ENCODE assay signal across 9 cellular contexts in the genomic region with DNA sequence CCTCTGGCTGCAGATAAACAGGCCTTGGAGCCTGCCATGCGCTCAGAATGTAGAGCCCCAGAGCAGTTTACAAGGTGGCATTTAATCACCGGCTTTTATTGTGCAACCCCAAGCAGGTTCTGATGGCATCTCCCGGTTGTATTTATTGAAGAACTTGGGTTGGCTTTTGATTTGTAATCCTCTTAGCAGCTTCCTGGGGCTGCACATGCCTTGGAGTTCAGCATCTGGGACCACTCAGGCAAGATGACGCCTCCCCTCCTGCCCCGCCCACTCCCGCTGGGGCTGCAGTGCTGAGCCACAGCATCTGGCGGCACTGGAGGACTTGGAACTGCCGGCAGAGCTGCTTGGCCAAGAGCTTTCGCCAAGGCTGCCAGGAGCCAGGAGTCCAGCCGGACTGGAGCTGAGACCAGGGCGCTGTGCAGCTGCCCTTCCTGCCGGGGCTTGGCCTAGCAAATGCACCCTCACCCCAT. TPM values are rescaled to one million over a fixed set of nuclear protein-coding genes. Genes with fewer than 3 reads are reported as not detected.
A peak's percentile ranks its signal among the peaks of the same experiment; 100 is the strongest.
DNase-seq lines count a peak whose midpoint lies in the region; ATAC-seq, FAIRE-seq and TF ChIP-seq lines count a peak whose summit lies in the region.
"Had no signal": no experiment of that assay in that cellular context is flagged by ENCODE, and none has a peak within 500 bp of the region (broad histone marks: within the 10 kb centered on the region; RNA-seq: fewer than 3 reads in every experiment).

No MANE protein-coding gene starts in this region.

- H3K4me1 Mint-ChIP-seq in activated T-helper 2 cell treated with anti-CD3 and anti-CD28 coated beads, Interferon-gamma antibody, Interleukin-2, Interleukin-4, amounts not matched to agents 10 μg/mL and 5 μg/mL and 100 μg/mL, durations not matched to agents 14 hours and 24 hours and 36 hours (ENCODE audit: low read depth) = no peaks in the 10 kb centered on the region

- H3K27ac ChIP-seq in heart right ventricle = peak overlapping the region in 8 of 10 donors; percentile 42 to 86 (median 70)

- H3K4me3 Mint-ChIP-seq in activated T-helper 2 cell treated with anti-CD3 and anti-CD28 coated beads, Interferon-gamma antibody, Interleukin-2, Interleukin-4, amounts not matched to agents 10 μg/mL and 5 μg/mL and 100 μg/mL, durations not matched to agents 14 hours and 24 hours and 36 hours (ENCODE audit: low read depth) = no peak overlapping the region
- H3K4me3 Mint-ChIP-seq: stimulated activated naive CD8-positive, alpha-beta T cell treated with anti-CD3 and anti-CD28 coated beads, Interleukin-15, Interleukin-2, amounts not matched to agents 100 ng/mL and 50 ng/mL, for 24 hours had no signal

- no peak overlapping the region for H3K27ac Mint-ChIP-seq in activated T-helper 2 cell treated with anti-CD3 and anti-CD28 coated beads, Interferon-gamma antibody, Interleukin-2, Interleukin-4, amounts not matched to agents 10 μg/mL and 5 μg/mL and 100 μg/mL, durations not matched to agents 14 hours and 24 hours and 36 hours
- H3K27ac Mint-ChIP-seq: stimulated activated naive CD8-positive, alpha-beta T cell treated with anti-CD3 and anti-CD28 coated beads, Interleukin-15, Interleukin-2, amounts not matched to agents 100 ng/mL and 50 ng/mL, for 24 hours had no signal

- CTCF ChIA-PET in HEK293T (lab: Yijun Ruan, JAX) = no interaction called here

- no peaks in the 10 kb centered on the region for H3K9me3 ChIP-seq in heart right ventricle

- no peaks in the 10 kb centered on the region for H3K36me3 Mint-ChIP-seq in activated T-helper 2 cell treated with anti-CD3 and anti-CD28 coated beads, Interferon-gamma antibody, Interleukin-2, Interleukin-4, amounts not matched to agents 10 μg/mL and 5 μg/mL and 100 μg/mL, durations not matched to agents 14 hours and 24 hours and 36 hours (ENCODE audit: low read depth)

- no peak for FAIRE-seq in GM12892 (lab: Jason Lieb, UNC)

- H3K4me3 ChIP-seq in WI38 (ENCODE audit: low read depth, low read length) = no peak overlapping the region
- no peak overlapping the region for H3K4me3 ChIP-seq in heart right ventricle
- no peak overlapping the region for H3K4me3 ChIP-seq in retinal pigment epithelial cell (ENCODE audit: low read length)

- POLR2A ChIA-PET in HEK293T (lab: Yijun Ruan, JAX) = no interaction called here

- TF ChIP-seq CTCF in WI38 (IDR thresholded peaks at IDR 0.05; ENCODE audit: low read depth, low read length) (peak; percentile 60), heart right ventricle (IDR thresholded peaks at IDR 0.05) (peak in 8 of 9 donors; percentile 12 to 67 (median 34)), retinal pigment epithelial cell (conservative IDR thresholded peaks at IDR 0.05; ENCODE audit: low read depth, low read length) (peak; percentile 62)

- H3K4me1 ChIP-seq in heart right ventricle = peaks cover 53 to 95% (median 72%) of the 10 kb centered on the region in 9 donors

- intact Hi-C loops in heart right ventricle (cut with DNase I) = loop anchor here in 6 of 10 donors (2.0 to 10.0 kb wide), 5 partner anchors 42 to 130 kb away; no protein-coding TSS in a partner anchor
- intact Hi-C loops in activated T-helper 2 cell treated with anti-CD3 and anti-CD28 coated beads, Interferon-gamma antibody, Interleukin-2, Interleukin-4, amounts not matched to agents 10 μg/mL and 5 μg/mL and 100 μg/mL, durations not matched to agents 14 hours and 24 hours and 36 hours (cut with micrococcal nuclease) = no loop called here

- no peaks in the 10 kb centered on the region for H3K36me3 ChIP-seq in heart right ventricle

- 33 to 36% methylated on average over 12 of the region's 12 CpGs for WGBS in heart right ventricle, 2 donors

- no peaks in the 10 kb centered on the region for H3K9me3 Mint-ChIP-seq in activated T-helper 2 cell treated with anti-CD3 and anti-CD28 coated beads, Interferon-gamma antibody, Interleukin-2, Interleukin-4, amounts not matched to agents 10 μg/mL and 5 μg/mL and 100 μg/mL, durations not matched to agents 14 hours and 24 hours and 36 hours
- H3K9me3 Mint-ChIP-seq: stimulated activated naive CD8-positive, alpha-beta T cell treated with anti-CD3 and anti-CD28 coated beads, Interleukin-15, Interleukin-2, amounts not matched to agents 100 ng/mL and 50 ng/mL, for 24 hours had no signal

- peaks cover 11% of the 10 kb centered on the region for H3K27me3 Mint-ChIP-seq in activated T-helper 2 cell treated with anti-CD3 and anti-CD28 coated beads, Interferon-gamma antibody, Interleukin-2, Interleukin-4, amounts not matched to agents 10 μg/mL and 5 μg/mL and 100 μg/mL, durations not matched to agents 14 hours and 24 hours and 36 hours (ENCODE audit: low read depth)

- peak; percentile 8 for DNase-seq in G401 (ENCODE audit: low spot score)
- peak; percentile 87 to 89 for DNase-seq in heart right ventricle
- peak; percentile 91 for DNase-seq in retinal pigment epithelial cell (ENCODE audit: low read depth)
- no peak for DNase-seq in HEK293T (ENCODE audit: extremely low spot score)
- no peak for DNase-seq in activated T-helper 2 cell treated with anti-CD3 and anti-CD28 coated beads, Interferon-gamma antibody, Interleukin-2, Interleukin-4, amounts not matched to agents 10 μg/mL and 5 μg/mL and 100 μg/mL, durations not matched to agents 14 hours and 24 hours and 36 hours (ENCODE audit: low spot score)
- no peak for DNase-seq in GM12892 (ENCODE audit: insufficient read length)
- DNase-seq in SIG-M5 (lab: John Stamatoyannopoulos, UW) = no peak

- in situ Hi-C loops in G401 (cut with HindIII; ENCODE audit: low sequenced_read_pairs) = no loop called here

- TF ChIP-seq POLR2A in GM12892 (IDR thresholded peaks at IDR 0.05; ENCODE audit: low read depth, low read length) = no peak

- peak; percentile 67 to 84 (median 78) for ATAC-seq in heart right ventricle

- H3K27me3 ChIP-seq in heart right ventricle = peaks cover 0 to 13% (median 0%) of the 10 kb centered on the region in 7 donors

TF ChIP-seq in HEK293T, 16 proteins besides CTCF, POLR2A, EP300 and RAD21:
- TF ChIP-seq BHLHE40 (IDR thresholded peaks at IDR 0.05; ENCODE audit: borderline replicate concordance) = no peak
- no peak for TF ChIP-seq SP1 (IDR thresholded peaks at IDR 0.05)
- no peak for TF ChIP-seq FOXM1 (IDR thresholded peaks at IDR 0.05; ENCODE audit: borderline replicate concordance)

RNA-seq across cellular contexts. Expression of a gene that starts 5.3 kb away (rescaled TPM):
- total RNA-seq in G401 (2014; rRNA removed; shearing (Covaris generic)) = 0.14 TPM in 1 of 2 replicates, not detected in the other
- 10 to 100 TPM; 20.2 to 82.5 (median 54.2) TPM for total RNA-seq in heart right ventricle
- polyA plus RNA-seq in heart right ventricle = 10 to 100 TPM; 51.8 to 56.7 TPM
- 0.23 TPM in 1 of 2 replicates, not detected in the other for total RNA-seq in activated T-helper 2 cell treated with anti-CD3 and anti-CD28 coated beads, Interferon-gamma antibody, Interleukin-2, Interleukin-4, amounts not matched to agents 10 μg/mL and 5 μg/mL and 100 μg/mL, durations not matched to agents 14 hours and 24 hours and 36 hours
- not detected for polyA plus RNA-seq in GM12892 (2012; ENCODE audit: missing spikeins)

Comparison
In these comparisons a context has a peak if more than half of its experiments do, and no peak if none do; other contexts are left out.
1. DNase-seq: peak in G401 (single experiment), heart right ventricle (2 of 2) and retinal pigment epithelial cell (single experiment); none in HEK293T (single experiment), activated T-helper 2 cell treated with anti-CD3 and anti-CD28 coated beads, Interferon-gamma antibody, Interleukin-2, Interleukin-4, amounts not matched to agents 10 μg/mL and 5 μg/mL and 100 μg/mL, durations not matched to agents 14 hours and 24 hours and 36 hours (single experiment), GM12892 (single experiment) and SIG-M5 (single experiment).
2. RNA of a gene that starts 5.3 kb away (total RNA-seq): 20.2 to 82.5 TPM in heart right ventricle; 0.23 TPM in activated T-helper 2 cell treated with anti-CD3 and anti-CD28 coated beads, Interferon-gamma antibody, Interleukin-2, Interleukin-4, amounts not matched to agents 10 μg/mL and 5 μg/mL and 100 μg/mL, durations not matched to agents 14 hours and 24 hours and 36 hours and 0.14 TPM in G401; every median in the first group is over 10 times any median in the second.
3. Peak in every context shown above with its lines, with median percentiles within 50 percentile points of each other: CTCF ChIP-seq.